ENCODE assay signal across 8 cellular contexts in genomic region chr4:113901994-113902787, GRCh38.
DNase-seq lines count a peak whose midpoint lies in the region; ATAC-seq lines count a peak whose summit lies in the region.

No MANE protein-coding gene starts in this region.

- DNase-seq in activated CD4-positive, CD25-positive, alpha-beta regulatory T cell (lab: John Stamatoyannopoulos, UW), result peak; percentile 1 to 53 (median 21)
- DNase-seq in activated CD4-positive, CD25-positive, alpha-beta regulatory T cell treated with anti-CD3 and anti-CD28 coated beads, Interleukin-2, amount 50 U/mL, for 72 hours, result no peak
- peak; percentile 57 for DNase-seq in activated CD8-positive, alpha-beta memory T cell treated with anti-CD3 and anti-CD28 coated beads, Interleukin-2, amount 10 ng/mL, durations not matched to agents 7 days and 5 days
- DNase-seq in kidney tubule cell (ENCODE audit: low spot score) (peak; percentile 68), GM03348 (ENCODE audit: low spot score) (no peak), H4 (ENCODE audit: low spot score) (no peak)
- DNase-seq in stimulated activated naive CD8-positive, alpha-beta T cell treated with anti-CD3 and anti-CD28 coated beads, Interleukin-15, Interleukin-2, amounts not matched to agents 100 U/mL and 50 U/mL, for 24 hours, result peak; percentile 50

- no peak overlapping the region for H3K27ac Mint-ChIP-seq in activated CD8-positive, alpha-beta memory T cell treated with anti-CD3 and anti-CD28 coated beads, Interleukin-2, amount 10 ng/mL, durations not matched to agents 7 days and 5 days

- CTCF ChIA-PET in activated CD8-positive, alpha-beta memory T cell treated with anti-CD3 and anti-CD28 coated beads, Interleukin-2, amount 10 ng/mL, durations not matched to agents 7 days and 5 days (lab: Charles Lee), result no interaction called here

- no peak overlapping the region for H3K4me3 Mint-ChIP-seq in activated CD8-positive, alpha-beta memory T cell treated with anti-CD3 and anti-CD28 coated beads, Interleukin-2, amount 10 ng/mL, durations not matched to agents 7 days and 5 days

- no peaks in the 10 kb centered on the region for H3K27me3 Mint-ChIP-seq in activated CD8-positive, alpha-beta memory T cell treated with anti-CD3 and anti-CD28 coated beads, Interleukin-2, amount 10 ng/mL, durations not matched to agents 7 days and 5 days

- H3K9me3 Mint-ChIP-seq in activated CD8-positive, alpha-beta memory T cell treated with anti-CD3 and anti-CD28 coated beads, Interleukin-2, amount 10 ng/mL, durations not matched to agents 7 days and 5 days (ENCODE audit: low read depth), result no peaks in the 10 kb centered on the region

- no peaks in the 10 kb centered on the region for H3K36me3 Mint-ChIP-seq in activated CD8-positive, alpha-beta memory T cell treated with anti-CD3 and anti-CD28 coated beads, Interleukin-2, amount 10 ng/mL, durations not matched to agents 7 days and 5 days

- H3K4me1 Mint-ChIP-seq in activated CD8-positive, alpha-beta memory T cell treated with anti-CD3 and anti-CD28 coated beads, Interleukin-2, amount 10 ng/mL, durations not matched to agents 7 days and 5 days, result peaks cover 23% of the 10 kb centered on the region

- ATAC-seq in activated CD8-positive, alpha-beta memory T cell treated with anti-CD3 and anti-CD28 coated beads, Interleukin-2, amount 10 ng/mL, durations not matched to agents 7 days and 5 days, result peak; percentile 89
- ATAC-seq in stimulated activated naive CD8-positive, alpha-beta T cell treated with anti-CD3 and anti-CD28 coated beads, Interleukin-15, Interleukin-2, amounts not matched to agents 100 U/mL and 50 U/mL, for 24 hours, result peak; percentile 93
- ATAC-seq in HG03520 (IDR thresholded peaks at IDR 0.05; ENCODE audit: unreplicated experiment), result no peak

Comparison
In these comparisons a context has a peak if more than half of its experiments do, and no peak if none do; other contexts are left out.
1. DNase-seq: peak in activated CD4-positive, CD25-positive, alpha-beta regulatory T cell (4 of 4), activated CD8-positive, alpha-beta memory T cell treated with anti-CD3 and anti-CD28 coated beads, Interleukin-2, amount 10 ng/mL, durations not matched to agents 7 days and 5 days (single experiment), kidney tubule cell (single experiment) and stimulated activated naive CD8-positive, alpha-beta T cell treated with anti-CD3 and anti-CD28 coated beads, Interleukin-15, Interleukin-2, amounts not matched to agents 100 U/mL and 50 U/mL, for 24 hours (single experiment); none in activated CD4-positive, CD25-positive, alpha-beta regulatory T cell treated with anti-CD3 and anti-CD28 coated beads, Interleukin-2, amount 50 U/mL, for 72 hours (single experiment), GM03348 (single experiment) and H4 (single experiment).